ENCODE assay signal across 1 cellular context in the genomic region with DNA sequence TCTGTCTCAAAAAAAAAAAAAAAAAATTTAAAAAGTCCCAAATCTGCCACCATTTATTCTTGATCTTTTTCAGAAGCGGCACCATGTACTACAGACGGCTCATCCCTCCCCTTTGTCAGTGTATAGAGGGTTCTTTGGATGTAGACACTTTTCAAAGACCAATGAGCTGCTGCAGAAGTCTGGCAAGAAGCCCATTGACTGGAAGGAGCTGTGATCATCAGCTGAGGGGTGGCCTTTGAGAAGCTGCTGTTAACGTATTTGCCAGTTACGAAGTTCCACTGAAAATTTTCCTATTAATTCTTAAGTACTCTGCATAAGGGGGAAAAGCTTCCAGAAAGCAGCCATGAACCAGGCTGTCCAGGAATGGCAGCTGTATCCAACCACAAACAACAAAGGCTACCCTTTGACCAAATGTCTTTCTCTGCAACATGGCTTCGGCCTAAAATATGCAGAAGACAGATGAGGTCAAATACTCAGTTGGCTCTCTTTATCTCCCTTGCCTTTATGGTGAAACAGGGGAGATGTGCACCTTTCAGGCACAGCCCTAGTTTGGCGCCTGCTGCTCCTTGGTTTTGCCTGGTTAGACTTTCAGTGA.
TF ChIP-seq lines count a peak whose summit lies in the region.

No MANE protein-coding gene starts in this region.

TF ChIP-seq in IMR-90, 13 proteins besides CTCF, POLR2A, EP300 and RAD21:
- TF ChIP-seq RFX5 (IDR thresholded peaks at IDR 0.05; ENCODE audit: low read depth, low read length) (no peak), MAZ (IDR thresholded peaks at IDR 0.05; ENCODE audit: borderline replicate concordance, low read depth, low read length) (no peak), SMC3 (IDR thresholded peaks at IDR 0.05; ENCODE audit: low read depth, low read length) (no peak), FOS (IDR thresholded peaks at IDR 0.05; ENCODE audit: low read depth, low read length) (no peak)
- TF ChIP-seq, protein P1, sequence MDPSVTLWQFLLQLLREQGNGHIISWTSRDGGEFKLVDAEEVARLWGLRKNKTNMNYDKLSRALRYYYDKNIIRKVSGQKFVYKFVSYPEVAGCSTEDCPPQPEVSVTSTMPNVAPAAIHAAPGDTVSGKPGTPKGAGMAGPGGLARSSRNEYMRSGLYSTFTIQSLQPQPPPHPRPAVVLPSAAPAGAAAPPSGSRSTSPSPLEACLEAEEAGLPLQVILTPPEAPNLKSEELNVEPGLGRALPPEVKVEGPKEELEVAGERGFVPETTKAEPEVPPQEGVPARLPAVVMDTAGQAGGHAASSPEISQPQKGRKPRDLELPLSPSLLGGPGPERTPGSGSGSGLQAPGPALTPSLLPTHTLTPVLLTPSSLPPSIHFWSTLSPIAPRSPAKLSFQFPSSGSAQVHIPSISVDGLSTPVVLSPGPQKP (IDR thresholded peaks at IDR 0.05; ENCODE audit: borderline replicate concordance, low read depth, low read length), result no peak
TF ChIP-seq in IMR-90: peak in this region for 0.
